ENCODE assay signal across 8 cellular contexts in the genomic region with DNA sequence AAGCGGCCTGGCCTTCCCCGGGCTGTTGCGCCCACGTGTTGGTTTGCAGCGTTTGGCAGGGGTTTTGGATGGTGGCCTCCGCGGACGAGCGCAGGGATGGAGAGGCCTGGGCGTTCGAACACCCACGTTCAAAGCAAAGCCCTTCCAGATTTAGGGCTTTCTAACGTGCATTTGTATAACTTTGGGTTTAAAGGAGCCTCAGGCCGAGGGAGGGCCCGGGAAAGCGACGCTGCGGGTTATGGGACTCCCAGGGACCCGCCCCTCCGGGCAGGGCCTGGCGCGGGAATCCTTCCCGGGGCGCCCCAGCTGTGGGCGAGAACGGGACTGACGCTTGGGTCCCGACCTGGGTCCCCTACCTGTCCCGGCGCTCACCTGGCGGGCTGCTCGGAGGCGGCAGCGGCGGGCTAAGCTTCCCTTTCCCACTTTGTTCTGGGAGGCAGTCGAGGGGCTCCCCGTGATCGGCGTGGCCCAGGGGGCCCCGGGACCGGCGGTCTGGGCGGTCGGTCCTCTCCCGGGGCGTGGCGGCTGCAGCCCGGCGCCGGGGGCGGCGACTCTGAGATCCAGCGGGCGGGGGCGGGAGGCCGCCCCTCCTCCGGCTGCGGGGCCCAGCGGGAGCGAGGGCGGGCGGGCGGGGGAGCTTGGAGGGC. TPM values are rescaled to one million over a fixed set of nuclear protein-coding genes. Genes with fewer than 3 reads are reported as not detected.
DNase-seq lines count a peak whose midpoint lies in the region; ATAC-seq and TF ChIP-seq lines count a peak whose summit lies in the region.

A gene with protein sequence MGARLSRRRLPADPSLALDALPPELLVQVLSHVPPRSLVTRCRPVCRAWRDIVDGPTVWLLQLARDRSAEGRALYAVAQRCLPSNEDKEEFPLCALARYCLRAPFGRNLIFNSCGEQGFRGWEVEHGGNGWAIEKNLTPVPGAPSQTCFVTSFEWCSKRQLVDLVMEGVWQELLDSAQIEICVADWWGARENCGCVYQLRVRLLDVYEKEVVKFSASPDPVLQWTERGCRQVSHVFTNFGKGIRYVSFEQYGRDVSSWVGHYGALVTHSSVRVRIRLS (minus strand): TSS at position 529 of the 647 bp plus-strand sequence. CDS start 25,423 bp downstream, outside the sequence.

- peak; percentile 38 for DNase-seq in GM13977 (ENCODE audit: low spot score)
- DNase-seq in fibroblast of gingiva (ENCODE audit: low read depth), result peak; percentile 54
- no peak for DNase-seq in mucosa of gallbladder (ENCODE audit: low spot score)
- peak; percentile 52 for DNase-seq in ureter (ENCODE audit: low spot score)
- DNase-seq in stimulated activated CD8-positive, alpha-beta memory T cell treated with anti-CD3 and anti-CD28 coated beads, Interleukin-4, amount 100 ng/mL, for 48 hours, result no peak
- DNase-seq in activated CD8-positive, alpha-beta memory T cell treated with anti-CD3 and anti-CD28 coated beads, Interleukin-2, amount 50 U/mL, for 48 hours, result no peak
- no peak for DNase-seq in COLO668 (lab: John Stamatoyannopoulos, UW; ENCODE audit: unreplicated experiment)

- TF ChIP-seq CTCF in GM13977 (IDR thresholded peaks at IDR 0.05; ENCODE audit: extremely low read depth, insufficient read depth, missing control alignments), result peak; percentile 1

- peak; percentile 88 for ATAC-seq in SK-N-SH treated with all-trans-retinoic acid at 6 μM for 48 hours

- in situ Hi-C loops in GM13977 (cut with MboI; ENCODE audit: low pct_unique_long_range_greater_than_20kb, low sequenced_read_pairs, unreplicated experiment), result no loop called here

TF ChIP-seq in SK-N-SH treated with all-trans-retinoic acid at 6 μM for 48 hours, 23 proteins besides CTCF, POLR2A, EP300 and RAD21:
- 0 out of 2 replicates have a peak, but pooled peaks have one; percentile 20 for TF ChIP-seq ZFP3 (CRISPR knock-in tag; IDR thresholded peaks at IDR 0.05)
- TF ChIP-seq ZNF8 (CRISPR knock-in tag; IDR thresholded peaks at IDR 0.05), result no peak
- TF ChIP-seq, protein P1, sequence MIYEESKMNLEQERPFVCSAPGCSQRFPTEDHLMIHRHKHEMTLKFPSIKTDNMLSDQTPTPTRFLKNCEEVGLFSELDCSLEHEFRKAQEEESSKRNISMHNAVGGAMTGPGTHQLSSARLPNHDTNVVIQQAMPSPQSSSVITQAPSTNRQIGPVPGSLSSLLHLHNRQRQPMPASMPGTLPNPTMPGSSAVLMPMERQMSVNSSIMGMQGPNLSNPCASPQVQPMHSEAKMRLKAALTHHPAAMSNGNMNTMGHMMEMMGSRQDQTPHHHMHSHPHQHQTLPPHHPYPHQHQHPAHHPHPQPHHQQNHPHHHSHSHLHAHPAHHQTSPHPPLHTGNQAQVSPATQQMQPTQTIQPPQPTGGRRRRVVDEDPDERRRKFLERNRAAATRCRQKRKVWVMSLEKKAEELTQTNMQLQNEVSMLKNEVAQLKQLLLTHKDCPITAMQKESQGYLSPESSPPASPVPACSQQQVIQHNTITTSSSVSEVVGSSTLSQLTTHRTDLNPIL (CRISPR knock-in tag; IDR thresholded peaks at IDR 0.05; ENCODE audit: low read depth), result no peak
- no peak for TF ChIP-seq TCF4 (CRISPR knock-in tag; IDR thresholded peaks at IDR 0.05; ENCODE audit: borderline replicate concordance)
- TF ChIP-seq RARB (CRISPR knock-in tag; IDR thresholded peaks at IDR 0.05), result no peak
- TF ChIP-seq ESRRG (CRISPR knock-in tag; IDR thresholded peaks at IDR 0.05), result no peak
- TF ChIP-seq ZFP30 (CRISPR knock-in tag; IDR thresholded peaks at IDR 0.05), result no peak
TF ChIP-seq in SK-N-SH treated with all-trans-retinoic acid at 6 μM for 48 hours: peak in this region for 1.

RNA-seq across cellular contexts. Expression of the gene that starts here (rescaled TPM):
- total RNA-seq in mucosa of gallbladder (19.1 TPM), ureter (14.9 TPM)

Comparison
In these comparisons a context has a peak if more than half of its experiments do, and no peak if none do; other contexts are left out.
1. DNase-seq: peak in GM13977 (single experiment), fibroblast of gingiva (single experiment) and ureter (single experiment); none in mucosa of gallbladder (single experiment), stimulated activated CD8-positive, alpha-beta memory T cell treated with anti-CD3 and anti-CD28 coated beads, Interleukin-4, amount 100 ng/mL, for 48 hours (single experiment), activated CD8-positive, alpha-beta memory T cell treated with anti-CD3 and anti-CD28 coated beads, Interleukin-2, amount 50 U/mL, for 48 hours (single experiment) and COLO668 (single experiment).